Comparison of ENCODE assay signal across 1 cellular context in the genomic region with DNA sequence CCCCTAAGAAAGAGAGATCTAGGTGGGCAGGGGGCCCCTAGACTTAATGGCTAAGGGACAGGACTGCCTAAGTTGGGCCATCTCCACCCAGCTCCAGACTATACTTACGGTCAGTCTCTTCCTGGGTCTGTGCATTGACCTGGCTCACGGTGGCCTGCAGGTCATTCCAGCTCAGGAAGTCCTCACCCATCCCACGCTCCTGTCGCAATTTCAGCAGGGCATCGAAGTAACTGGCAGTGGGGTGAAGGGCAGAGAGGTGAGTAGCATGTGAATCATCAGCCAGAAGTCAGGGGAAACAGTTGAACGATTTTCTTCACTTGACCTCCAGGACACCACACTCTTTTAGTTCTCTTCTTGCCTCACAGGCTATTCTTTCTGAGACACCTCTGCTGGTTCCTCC.
TF ChIP-seq lines count a peak whose summit lies in the region.

No MANE protein-coding gene starts in this region.

TF ChIP-seq in HCT116, 20 proteins besides CTCF, POLR2A, EP300 and RAD21:
- peak; percentile 32; the same call in 1 of the 2 replicates for TF ChIP-seq JUND (IDR thresholded peaks at IDR 0.05)
- peak; percentile 43 for TF ChIP-seq SP1 (IDR thresholded peaks at IDR 0.05; ENCODE audit: low read depth)
- peak; percentile 78 for TF ChIP-seq FOSL1 (IDR thresholded peaks at IDR 0.05; ENCODE audit: low read depth)
- TF ChIP-seq POLR2AphosphoS5 (IDR thresholded peaks at IDR 0.05; ENCODE audit: low read depth, low read length) = no peak
- no peak for TF ChIP-seq CBX3 (IDR thresholded peaks at IDR 0.05; ENCODE audit: low read depth)
- no peak for TF ChIP-seq EZH2 (IDR thresholded peaks at IDR 0.05)
- TF ChIP-seq SRF (IDR thresholded peaks at IDR 0.05; ENCODE audit: low read depth) = no peak
- TF ChIP-seq CEBPB (IDR thresholded peaks at IDR 0.05; ENCODE audit: low read depth) = peak; percentile 81
- TF ChIP-seq, protein P1, sequence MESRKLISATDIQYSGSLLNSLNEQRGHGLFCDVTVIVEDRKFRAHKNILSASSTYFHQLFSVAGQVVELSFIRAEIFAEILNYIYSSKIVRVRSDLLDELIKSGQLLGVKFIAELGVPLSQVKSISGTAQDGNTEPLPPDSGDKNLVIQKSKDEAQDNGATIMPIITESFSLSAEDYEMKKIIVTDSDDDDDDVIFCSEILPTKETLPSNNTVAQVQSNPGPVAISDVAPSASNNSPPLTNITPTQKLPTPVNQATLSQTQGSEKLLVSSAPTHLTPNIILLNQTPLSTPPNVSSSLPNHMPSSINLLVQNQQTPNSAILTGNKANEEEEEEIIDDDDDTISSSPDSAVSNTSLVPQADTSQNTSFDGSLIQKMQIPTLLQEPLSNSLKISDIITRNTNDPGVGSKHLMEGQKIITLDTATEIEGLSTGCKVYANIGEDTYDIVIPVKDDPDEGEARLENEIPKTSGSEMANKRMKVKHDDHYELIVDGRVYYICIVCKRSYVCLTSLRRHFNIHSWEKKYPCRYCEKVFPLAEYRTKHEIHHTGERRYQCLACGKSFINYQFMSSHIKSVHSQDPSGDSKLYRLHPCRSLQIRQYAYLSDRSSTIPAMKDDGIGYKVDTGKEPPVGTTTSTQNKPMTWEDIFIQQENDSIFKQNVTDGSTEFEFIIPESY (IDR thresholded peaks at IDR 0.05; ENCODE audit: extremely low read depth, insufficient replicate concordance, low read length) = no peak
